8 cellular contexts compared by ENCODE assay signal in the genomic region with DNA sequence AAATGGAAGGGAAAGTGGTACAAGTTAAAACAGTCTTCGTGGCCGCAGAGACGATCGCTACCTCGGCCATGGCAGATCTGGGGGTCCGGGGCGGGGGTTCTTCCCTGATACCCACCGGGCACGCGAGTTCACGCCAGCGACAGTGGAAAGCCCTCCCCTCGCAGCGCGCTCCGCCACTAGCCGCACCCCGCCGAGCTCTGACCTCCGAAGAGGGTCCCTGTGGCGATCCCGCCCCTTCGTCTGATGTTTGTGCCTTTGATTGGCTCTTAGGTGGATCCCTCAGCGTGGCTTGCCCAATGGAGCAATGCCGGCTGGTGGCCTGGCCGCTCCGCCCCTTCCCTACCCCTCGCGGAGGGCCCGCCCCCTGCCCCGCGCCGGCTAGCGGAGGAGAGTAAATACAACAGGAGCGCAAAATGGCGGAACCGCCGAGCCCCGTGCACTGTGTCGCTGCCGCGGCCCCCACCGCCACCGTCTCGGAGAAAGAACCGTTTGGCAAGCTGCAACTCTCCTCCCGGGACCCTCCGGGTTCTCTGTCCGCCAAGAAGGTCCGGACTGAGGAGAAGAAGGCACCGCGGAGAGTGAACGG.
A peak's percentile ranks its signal among the peaks of the same experiment; 100 is the strongest.
DNase-seq lines count a peak whose midpoint lies in the region; ATAC-seq and TF ChIP-seq lines count a peak whose summit lies in the region.

Gene RSBN1L (plus strand): TSS at position 403 of the 586 bp plus-strand sequence. CDS start 11 bp downstream, at position 414.

- H3K27me3 Mint-ChIP-seq in central memory CD8-positive, alpha-beta T cell, result no peaks in the 10 kb centered on the region

- H3K36me3 Mint-ChIP-seq in central memory CD8-positive, alpha-beta T cell (ENCODE audit: insufficient read depth), result peaks cover 15% of the 10 kb centered on the region

- no peaks in the 10 kb centered on the region for H3K9me3 Mint-ChIP-seq in central memory CD8-positive, alpha-beta T cell

- peaks cover 45% of the 10 kb centered on the region for H3K4me1 Mint-ChIP-seq in central memory CD8-positive, alpha-beta T cell

- TF ChIP-seq CTCF in AG10803 (conservative IDR thresholded peaks at IDR 0.05; ENCODE audit: low read length), result peak; percentile 35; the same call in 1 of the 2 replicates

- peak within 1 kb of the TSS; percentile 98 for H3K4me3 ChIP-seq in AG10803 (ENCODE audit: low read length)

- peak; percentile 96 for ATAC-seq in GM19023 (IDR thresholded peaks at IDR 0.05; ENCODE audit: unreplicated experiment)
- peak; percentile 95 for ATAC-seq in HG03280 (IDR thresholded peaks at IDR 0.05; ENCODE audit: unreplicated experiment)
- peak; percentile 97 for ATAC-seq in central memory CD8-positive, alpha-beta T cell (replicated peaks; ENCODE audit: extremely low read depth, poor library complexity, severe bottlenecking)

- peak within 1 kb of the TSS; percentile 92 for H3K4me3 Mint-ChIP-seq in central memory CD8-positive, alpha-beta T cell

- H3K27ac Mint-ChIP-seq in central memory CD8-positive, alpha-beta T cell (ENCODE audit: low read depth), result peak within 1 kb of the TSS; percentile 93

- peak; percentile 96 for DNase-seq in AG10803 (ENCODE audit: low read depth)
- DNase-seq in NCI-H345 treated with DMSO at 0.1 percent for 48 hours (lab: John Stamatoyannopoulos, UW; ENCODE audit: unreplicated experiment), result peak; percentile 98
- peak; percentile 97 for DNase-seq in activated CD4-positive, CD25-positive, alpha-beta regulatory T cell treated with anti-CD3 and anti-CD28 coated beads, Interleukin-2, amount 50 U/mL, for 16 hours (ENCODE audit: low read depth, low spot score)
- peak; percentile 97 for DNase-seq in central memory CD8-positive, alpha-beta T cell (ENCODE audit: low spot score in 2 of 2)
- peak; percentile 99 for DNase-seq in islet precursor cell
- DNase-seq in stimulated activated CD4-positive, alpha-beta T cell treated with anti-CD3 and anti-CD28 coated beads, Interleukin-12 subunit alpha, Interleukin-12 subunit beta, amount 100 ng/mL, for 48 hours (ENCODE audit: low read depth in 2 of 3, low spot score in 1 of 3), result peak; percentile 96 to 97 (median 96)

Comparison
In these comparisons a context has a peak if more than half of its experiments do, and no peak if none do; other contexts are left out.
1. Peak in every context shown above with its lines: DNase-seq, ATAC-seq and H3K4me3 ChIP-seq.